25 cellular contexts compared by ENCODE assay signal in the genomic region with DNA sequence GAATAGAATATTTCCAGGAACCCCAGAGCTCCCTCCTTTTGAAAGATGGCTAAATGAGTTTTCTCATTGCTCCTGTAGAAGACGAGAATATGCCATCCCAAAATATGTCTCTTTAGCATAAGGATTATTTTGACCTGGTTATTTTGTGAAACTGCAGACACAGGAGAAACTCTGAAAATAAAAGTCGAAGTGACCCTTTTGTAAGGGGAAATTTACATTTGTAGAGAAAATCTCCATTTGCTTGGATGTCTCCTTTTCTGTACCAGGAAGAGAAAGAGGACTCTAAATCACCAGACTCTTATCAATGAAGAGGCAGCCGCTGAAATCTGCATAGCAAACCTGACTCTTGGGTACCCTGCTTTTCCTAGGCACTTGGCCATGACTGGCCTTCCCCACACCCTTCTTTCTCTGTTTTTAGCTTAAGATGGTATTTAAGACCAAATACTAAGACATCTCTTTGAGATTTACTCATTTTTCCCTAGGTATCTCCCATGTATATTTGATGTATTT.
"Had no signal": no experiment of that assay in that cellular context is flagged by ENCODE, and none has a peak within 500 bp of the region (broad histone marks: within the 10 kb centered on the region; RNA-seq: fewer than 3 reads in every experiment).

No MANE protein-coding gene starts in this region.

- H3K4me3 ChIP-seq: MG63 had no signal

- ATAC-seq: HepG2, Panc1, PC-3 had no signal

- H3K9ac ChIP-seq: SK-N-SH had no signal

- DNase-seq: IMR-90, Karpas-422, KG1, MG63, NCI-H1092, NCI-H1105 treated with DMSO at 0.1 percent for 48 hours, NCI-H1417 treated with DMSO at 0.1 percent for 48 hours, NCI-H146, NCI-H1694 treated with DMSO at 0.1 percent for 48 hours, NCI-H2029, NCI-H2081 treated with DMSO at 0.1 percent for 48 hours, NCI-H2171, NCI-H226, NCI-H446, NCI-H510A, NCI-H524 treated with DMSO at 0.1 percent for 48 hours, NCI-H69, NCI-H774, PC-3, SHP77, SK-N-SH, SW 1271 had no signal

- H3K4me2 ChIP-seq: SK-N-SH had no signal

- H3K27me3 ChIP-seq: MG63 had no signal

- H3K36me3 ChIP-seq: MG63 had no signal

- H3K27ac ChIP-seq: RWPE1 had no signal

- FAIRE-seq: HepG2 had no signal

- H3K9me3 ChIP-seq: MG63, SK-N-SH had no signal

- H3K9me2 ChIP-seq: SK-N-SH had no signal
